In the genomic region with DNA sequence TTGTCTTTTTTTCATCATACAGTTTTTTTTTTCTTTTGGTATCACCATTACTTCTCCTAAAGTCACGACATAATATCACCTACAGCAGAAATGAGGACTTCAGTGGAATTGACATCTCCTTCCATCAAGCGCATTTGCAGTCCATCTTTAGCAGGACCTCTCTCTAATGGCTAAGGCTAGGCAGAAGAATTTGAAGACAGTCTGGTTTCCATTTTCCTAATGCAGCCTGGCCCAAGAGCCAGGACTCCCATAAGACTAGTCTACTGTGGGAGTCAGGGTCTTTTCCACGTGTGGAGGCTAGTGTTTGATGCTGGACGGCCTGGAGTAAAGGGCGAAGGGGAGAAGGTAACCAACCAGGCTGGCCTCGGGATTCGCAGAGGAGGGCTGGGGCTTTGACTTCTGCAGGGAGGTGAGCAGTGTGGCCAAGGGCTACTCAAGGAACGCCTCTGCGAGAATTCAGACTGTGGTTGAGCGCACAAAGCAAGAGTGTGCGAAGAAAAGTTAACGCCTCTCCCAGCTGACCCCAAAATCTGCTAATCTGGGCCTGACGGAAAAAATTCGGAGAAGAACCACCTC, we compare ENCODE assay signal across 8 cellular contexts. TPM values are rescaled to one million over a fixed set of nuclear protein-coding genes. Genes with fewer than 3 reads are reported as not detected.
DNase-seq lines count a peak whose midpoint lies in the region; ATAC-seq and TF ChIP-seq lines count a peak whose summit lies in the region.

No MANE protein-coding gene starts in this region.

- H3K4me3 ChIP-seq in BJ (ENCODE audit: low read depth, low read length), result peak overlapping the region; percentile 86
- peak overlapping the region; percentile 72 for H3K4me3 ChIP-seq in iPS-18a (ENCODE audit: low read length)

- peaks cover 50% of the 10 kb centered on the region for H3K36me3 Mint-ChIP-seq in stimulated activated effector memory CD8-positive, alpha-beta T cell treated with anti-CD3 and anti-CD28 coated beads, Interleukin-12 subunit alpha, Interleukin-12 subunit beta, amount 100 ng/mL, for 72 hours

- peaks cover 19% of the 10 kb centered on the region for H3K4me1 ChIP-seq in iPS-18a (ENCODE audit: control insufficient read depth, low read depth, low read length)

- H3K36me3 ChIP-seq in BJ (ENCODE audit: control insufficient read depth, insufficient read depth, low read length) (peaks cover 7% of the 10 kb centered on the region), iPS-18a (ENCODE audit: control insufficient read depth, low read depth, low read length) (peaks cover 17% of the 10 kb centered on the region)

- POLR2A ChIA-PET in BJ (lab: Charles Lee), result interaction anchor here (0.8 kb wide), 1 partner anchor 101 kb away, joined by 4 read pairs; a partner anchor contains a TSS

- peak; percentile 11 for ATAC-seq in GM19372 (IDR thresholded peaks at IDR 0.05; ENCODE audit: low read depth, unreplicated experiment)
- ATAC-seq in HG03442 (IDR thresholded peaks at IDR 0.05; ENCODE audit: unreplicated experiment), result peak; percentile 5
- peak; percentile 31 for ATAC-seq in stimulated activated effector memory CD8-positive, alpha-beta T cell treated with anti-CD3 and anti-CD28 coated beads, Interleukin-12 subunit alpha, Interleukin-12 subunit beta, amount 100 ng/mL, for 72 hours

- H3K9ac ChIP-seq in iPS-18a (ENCODE audit: low read length), result peak overlapping the region; percentile 87

- no peaks in the 10 kb centered on the region for H3K9me3 Mint-ChIP-seq in stimulated activated effector memory CD8-positive, alpha-beta T cell treated with anti-CD3 and anti-CD28 coated beads, Interleukin-12 subunit alpha, Interleukin-12 subunit beta, amount 100 ng/mL, for 72 hours

- TF ChIP-seq CTCF in BJ (IDR thresholded peaks at IDR 0.05; ENCODE audit: insufficient read depth, low read depth, low read length), result no peak

- H3K27ac ChIP-seq in adipose tissue (ENCODE audit: low read depth, low read length) (peak overlapping the region; percentile 72), iPS-18a (ENCODE audit: low read length) (no peak overlapping the region)

- CTCF ChIA-PET in BJ (lab: Yijun Ruan, JAX), result interaction anchor here (0.6 to 3.7 kb wide), 7 partner anchors 8 to 133 kb away, joined by 3 to 17 read pairs (median 9); no protein-coding TSS in a partner anchor

- peak overlapping the region; percentile 93 for H3K4me3 Mint-ChIP-seq in stimulated activated effector memory CD8-positive, alpha-beta T cell treated with anti-CD3 and anti-CD28 coated beads, Interleukin-12 subunit alpha, Interleukin-12 subunit beta, amount 100 ng/mL, for 72 hours

- WGBS in adipose tissue, 3 donors, result 13 to 15% (median 15%) methylated on average over 14 of the region's 14 CpGs

- DNase-seq in BJ (ENCODE audit: low read depth) (no peak), NCI-H524 treated with DMSO at 0.1 percent for 48 hours (lab: John Stamatoyannopoulos, UW) (no peak), A172 (ENCODE audit: low spot score) (no peak)
- DNase-seq in stimulated activated effector memory CD8-positive, alpha-beta T cell treated with anti-CD3 and anti-CD28 coated beads, Interleukin-12 subunit alpha, Interleukin-12 subunit beta, amount 100 ng/mL, for 72 hours (ENCODE audit: low spot score in 2 of 2), result no peak

- H3K9me3 ChIP-seq in iPS-18a (ENCODE audit: control insufficient read depth, low read depth, low read length), result no peaks in the 10 kb centered on the region

- peaks cover 50% of the 10 kb centered on the region for H3K4me1 Mint-ChIP-seq in stimulated activated effector memory CD8-positive, alpha-beta T cell treated with anti-CD3 and anti-CD28 coated beads, Interleukin-12 subunit alpha, Interleukin-12 subunit beta, amount 100 ng/mL, for 72 hours

- no peaks in the 10 kb centered on the region for H3K27me3 ChIP-seq in BJ (ENCODE audit: control insufficient read depth, insufficient read depth, low read length)
- H3K27me3 ChIP-seq in iPS-18a (ENCODE audit: control insufficient read depth, insufficient read depth, low read length), result peaks cover 40% of the 10 kb centered on the region

- peak overlapping the region; percentile 96 for H3K27ac Mint-ChIP-seq in stimulated activated effector memory CD8-positive, alpha-beta T cell treated with anti-CD3 and anti-CD28 coated beads, Interleukin-12 subunit alpha, Interleukin-12 subunit beta, amount 100 ng/mL, for 72 hours

RNA-seq across cellular contexts. Expression of a gene that starts 0.7 kb away (rescaled TPM):
- polyA plus RNA-seq in BJ (2011; rRNA removed) (15.7 and 16.8 TPM in 2 replicates), adipose tissue (1 to 10 TPM; 6.3 to 9.2 (median 9.1) TPM)
- polyA minus RNA-seq in BJ (2011; rRNA and poly(A)+ RNA removed), result 25.7 and 28.4 TPM in 2 replicates
- 3.0 and 15.2 TPM in 2 replicates for total RNA-seq in A172 (2014; rRNA removed; shearing (Covaris generic))

RNA-seq across cellular contexts. Expression of a gene that starts 0.9 kb away (rescaled TPM):
- polyA plus RNA-seq in BJ (2011; rRNA removed) (27.3 and 30.7 TPM in 2 replicates), adipose tissue (100 to 1,000 TPM in 1 of 3 donors, 10 to 100 TPM in 2; 36.3 to 167 (median 91.0) TPM)
- 8.4 and 14.0 TPM in 2 replicates for polyA minus RNA-seq in BJ (2011; rRNA and poly(A)+ RNA removed)
- 2.6 and 9.2 TPM in 2 replicates for total RNA-seq in A172 (2014; rRNA removed; shearing (Covaris generic))

RNA-seq across cellular contexts. Expression of a gene that starts 27.3 kb away (rescaled TPM):
- polyA plus RNA-seq in BJ (2011; rRNA removed) (0.59 and 0.63 TPM in 2 replicates), adipose tissue (1 to 10 TPM; 1.9 to 3.0 (median 2.3) TPM)
- 0.51 and 1.4 TPM in 2 replicates for polyA minus RNA-seq in BJ (2011; rRNA and poly(A)+ RNA removed)
- 0.09 and 2.1 TPM in 2 replicates for total RNA-seq in A172 (2014; rRNA removed; shearing (Covaris generic))

RNA-seq across cellular contexts. Expression of a gene that starts 52.2 kb away (rescaled TPM):
- polyA plus RNA-seq in BJ (2011; rRNA removed), result 41.7 and 63.9 TPM in 2 replicates
- polyA minus RNA-seq in BJ (2011; rRNA and poly(A)+ RNA removed), result 56.1 and 60.3 TPM in 2 replicates
- polyA plus RNA-seq in adipose tissue, result 10 to 100 TPM in 1 of 3 donors, 1 to 10 TPM in 2; 4.5 to 31.0 (median 9.4) TPM
- 19.2 and 25.0 TPM in 2 replicates for total RNA-seq in A172 (2014; rRNA removed; shearing (Covaris generic))
